In the genomic region with DNA sequence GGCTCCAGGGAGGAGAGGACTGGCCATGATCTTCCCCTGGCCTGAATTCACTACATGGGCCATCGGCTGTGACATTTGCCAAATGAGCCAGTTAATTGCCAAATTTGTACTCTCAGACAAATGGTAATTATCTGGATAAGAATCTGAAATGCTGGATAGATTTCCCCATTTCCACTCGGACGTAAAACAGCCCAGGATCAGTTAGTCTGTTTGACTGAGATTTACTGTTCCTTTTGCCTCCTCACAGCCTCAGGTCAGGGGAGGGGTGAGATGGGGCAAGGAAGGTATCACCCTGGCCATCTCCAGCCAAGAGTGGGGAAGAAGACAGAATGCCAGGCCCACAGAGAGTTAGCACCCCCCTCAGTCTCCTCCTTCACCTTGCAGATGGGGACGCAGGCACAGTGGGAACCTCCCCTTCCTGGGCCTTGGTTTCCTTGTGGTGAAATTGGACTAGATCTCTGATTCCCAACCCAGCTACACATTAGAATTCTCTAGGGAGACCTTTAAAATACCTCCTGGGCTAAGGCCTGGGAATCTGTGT, we compare ENCODE assay signal across 27 cellular contexts. TPM values are rescaled to one million over a fixed set of nuclear protein-coding genes. Genes with fewer than 3 reads are reported as not detected.
A peak's percentile ranks its signal among the peaks of the same experiment; 100 is the strongest.
DNase-seq lines count a peak whose midpoint lies in the region; ATAC-seq and TF ChIP-seq lines count a peak whose summit lies in the region.
"Had no signal": no experiment of that assay in that cellular context is flagged by ENCODE, and none has a peak within 500 bp of the region (broad histone marks: within the 10 kb centered on the region; RNA-seq: fewer than 3 reads in every experiment).

No MANE protein-coding gene starts in this region.

- no peaks in the 10 kb centered on the region for H3K27me3 ChIP-seq in vagina
- H3K27me3 ChIP-seq: colonic mucosa had no signal

- no peaks in the 10 kb centered on the region for H3K36me3 ChIP-seq in mucosa of descending colon (ENCODE audit: low read depth)
- peaks cover 0 to under 1% of the 10 kb centered on the region in 2 donors for H3K36me3 ChIP-seq in vagina
- H3K36me3 ChIP-seq: colonic mucosa had no signal

- no peak for ATAC-seq in activated naive CD8-positive, alpha-beta T cell treated with anti-CD3 and anti-CD28 coated beads, Interleukin-2, amount 10 ng/mL, durations not matched to agents 7 days and 5 days (ENCODE audit: low read depth)
- ATAC-seq in mucosa of descending colon (no peak), T-cell (replicated peaks in 1 of 4) (no peak)
- ATAC-seq: WTC11 had no signal

- H3K9me3 ChIP-seq in mucosa of descending colon (no peaks in the 10 kb centered on the region), vagina (no peaks in the 10 kb centered on the region)
- H3K9me3 ChIP-seq: colonic mucosa had no signal

- CTCF ChIA-PET in T-cell (lab: Charles Lee): no interaction called here

- DNase-seq in activated naive CD8-positive, alpha-beta T cell treated with anti-CD3 and anti-CD28 coated beads, Interleukin-2, amount 10 ng/mL, durations not matched to agents 7 days and 5 days: peak; percentile 12
- no peak for DNase-seq in activated naive CD8-positive, alpha-beta T cell treated with anti-CD3 and anti-CD28 coated beads for 36 hours
- DNase-seq in coronary artery (ENCODE audit: low spot score) (peak; percentile 53), mucosa of descending colon (peak in 2 of 3 donors; percentile 6 to 11), vagina (ENCODE audit: extremely low spot score in 2 of 2) (no peak), T-cell (no peak), NCI-H1092 (lab: John Stamatoyannopoulos, UW) (no peak), NOMO-1 treated with DMSO at 0.1 percent for 48 hours (lab: John Stamatoyannopoulos, UW; ENCODE audit: unreplicated experiment) (no peak)
- DNase-seq: activated CD4-positive, alpha-beta T cell treated with anti-CD3 and anti-CD28 coated beads, Interleukin-2, amount 50 U/mL, for 48 hours; activated effector memory CD4-positive, alpha-beta T cell treated with Interleukin-2 at 50 U/mL for 16 hours; activated T-cell treated with anti-CD3 and anti-CD28 coated beads for 4 hours; DMS79; GM23248; kidney glomerular epithelial cell; mesenchymal stem cell; MV-4-11; naive B cell; NCI-H187; NCI-H2171 treated with DMSO at 0.1 percent for 48 hours; nucleus accumbens; RPMI8226; stimulated activated CD4-positive, alpha-beta T cell treated with anti-CD3 and anti-CD28 coated beads, Interleukin-1b, Interleukin-23, amount 100 ng/mL, for 48 hours; T-helper 9 cell had no signal

- intact Hi-C loops in mucosa of descending colon (cut with DNase I, micrococcal nuclease) (no loop called here), vagina (cut with DNase I) (no loop called here)

- TF ChIP-seq CTCF in coronary artery (IDR thresholded peaks at IDR 0.05) (no peak), mucosa of descending colon (IDR thresholded peaks at IDR 0.05) (no peak), vagina (IDR thresholded peaks at IDR 0.05) (no peak)

- H3K9me3 Mint-ChIP-seq in activated naive CD8-positive, alpha-beta T cell treated with anti-CD3 and anti-CD28 coated beads, Interleukin-2, amount 10 ng/mL, durations not matched to agents 7 days and 5 days: no peaks in the 10 kb centered on the region
- H3K9me3 Mint-ChIP-seq in activated naive CD8-positive, alpha-beta T cell treated with anti-CD3 and anti-CD28 coated beads for 36 hours: no peaks in the 10 kb centered on the region
- no peaks in the 10 kb centered on the region for H3K9me3 Mint-ChIP-seq in T-cell
- H3K9me3 Mint-ChIP-seq: naive B cell, WTC11 had no signal

- H3K27me3 Mint-ChIP-seq in activated naive CD8-positive, alpha-beta T cell treated with anti-CD3 and anti-CD28 coated beads, Interleukin-2, amount 10 ng/mL, durations not matched to agents 7 days and 5 days: no peaks in the 10 kb centered on the region
- H3K27me3 Mint-ChIP-seq in activated naive CD8-positive, alpha-beta T cell treated with anti-CD3 and anti-CD28 coated beads for 36 hours: no peaks in the 10 kb centered on the region
- H3K27me3 Mint-ChIP-seq in T-cell: peaks cover 0 to 5% of the 10 kb centered on the region in 2 donors

- no peak overlapping the region for H3K27ac Mint-ChIP-seq in activated naive CD8-positive, alpha-beta T cell treated with anti-CD3 and anti-CD28 coated beads, Interleukin-2, amount 10 ng/mL, durations not matched to agents 7 days and 5 days
- H3K27ac Mint-ChIP-seq in activated naive CD8-positive, alpha-beta T cell treated with anti-CD3 and anti-CD28 coated beads for 36 hours: no peak overlapping the region
- no peak overlapping the region for H3K27ac Mint-ChIP-seq in T-cell
- H3K27ac Mint-ChIP-seq: WTC11 had no signal

- no peaks in the 10 kb centered on the region for H3K4me1 Mint-ChIP-seq in activated naive CD8-positive, alpha-beta T cell treated with anti-CD3 and anti-CD28 coated beads, Interleukin-2, amount 10 ng/mL, durations not matched to agents 7 days and 5 days
- H3K4me1 Mint-ChIP-seq in activated naive CD8-positive, alpha-beta T cell treated with anti-CD3 and anti-CD28 coated beads for 36 hours: no peaks in the 10 kb centered on the region
- H3K4me1 Mint-ChIP-seq in T-cell: no peaks in the 10 kb centered on the region
- H3K4me1 Mint-ChIP-seq: naive B cell had no signal

- H3K4me3 Mint-ChIP-seq in activated naive CD8-positive, alpha-beta T cell treated with anti-CD3 and anti-CD28 coated beads, Interleukin-2, amount 10 ng/mL, durations not matched to agents 7 days and 5 days: no peak overlapping the region
- H3K4me3 Mint-ChIP-seq in activated naive CD8-positive, alpha-beta T cell treated with anti-CD3 and anti-CD28 coated beads for 36 hours: no peak overlapping the region
- no peak overlapping the region for H3K4me3 Mint-ChIP-seq in T-cell
- H3K4me3 Mint-ChIP-seq: naive B cell, WTC11 had no signal

- no peaks in the 10 kb centered on the region for H3K36me3 Mint-ChIP-seq in activated naive CD8-positive, alpha-beta T cell treated with anti-CD3 and anti-CD28 coated beads, Interleukin-2, amount 10 ng/mL, durations not matched to agents 7 days and 5 days
- no peaks in the 10 kb centered on the region for H3K36me3 Mint-ChIP-seq in activated naive CD8-positive, alpha-beta T cell treated with anti-CD3 and anti-CD28 coated beads for 36 hours
- H3K36me3 Mint-ChIP-seq in T-cell: no peaks in the 10 kb centered on the region
- H3K36me3 Mint-ChIP-seq: naive B cell, WTC11 had no signal

- no peak for TF ChIP-seq POLR2A in vagina (IDR thresholded peaks at IDR 0.05)

- H3K27ac ChIP-seq in coronary artery (no peak overlapping the region), vagina (peak overlapping the region; percentile 89)
- H3K27ac ChIP-seq: colonic mucosa, GM23248, KMS-11 had no signal

- H3K4me1 ChIP-seq in mucosa of descending colon (ENCODE audit: low read depth): peaks cover 13% of the 10 kb centered on the region
- peaks cover 29% of the 10 kb centered on the region for H3K4me1 ChIP-seq in vagina
- H3K4me1 ChIP-seq: colonic mucosa had no signal

- no peak overlapping the region for H3K4me3 ChIP-seq in coronary artery
- H3K4me3 ChIP-seq in mucosa of descending colon: no peak overlapping the region
- peak overlapping the region; percentile 9 to 51 for H3K4me3 ChIP-seq in vagina
- H3K4me3 ChIP-seq: colonic mucosa, GM23248 had no signal

- POLR2A ChIA-PET in activated naive CD8-positive, alpha-beta T cell treated with anti-CD3 and anti-CD28 coated beads, Interleukin-2, amount 10 ng/mL, durations not matched to agents 7 days and 5 days (lab: Charles Lee): no interaction called here
- POLR2A ChIA-PET in T-cell (lab: Charles Lee): no interaction called here

RNA-seq across cellular contexts. Expression of a gene that starts 5.2 kb away (rescaled TPM):
- not detected for total RNA-seq in activated naive CD8-positive, alpha-beta T cell treated with anti-CD3 and anti-CD28 coated beads, Interleukin-2, amount 10 ng/mL, durations not matched to agents 7 days and 5 days
- not detected for total RNA-seq in activated naive CD8-positive, alpha-beta T cell treated with anti-CD3 and anti-CD28 coated beads for 36 hours
- total RNA-seq in mucosa of descending colon (1 to 10 TPM; 4.0 to 6.3 (median 5.4) TPM), vagina (729 TPM), T-cell (not detected)
- total RNA-seq: glomerular endothelial cell, GM23248 had no signal

Comparison
In these comparisons a context has a peak if more than half of its experiments do, and no peak if none do; other contexts are left out.
1. DNase-seq: peak in activated naive CD8-positive, alpha-beta T cell treated with anti-CD3 and anti-CD28 coated beads, Interleukin-2, amount 10 ng/mL, durations not matched to agents 7 days and 5 days (single experiment), coronary artery (single experiment) and mucosa of descending colon (2 of 3); none in activated naive CD8-positive, alpha-beta T cell treated with anti-CD3 and anti-CD28 coated beads for 36 hours (single experiment), vagina (0 of 2), T-cell (0 of 34), NCI-H1092 (single experiment) and NOMO-1 treated with DMSO at 0.1 percent for 48 hours (single experiment).
2. H3K4me3 ChIP-seq: peak in vagina (2 of 2); none in coronary artery (single experiment) and mucosa of descending colon (single experiment).
3. RNA of a gene that starts 5.2 kb away (total RNA-seq): 729 TPM in vagina (single experiment); 4.0 to 6.3 TPM in mucosa of descending colon, not detected in activated naive CD8-positive, alpha-beta T cell treated with anti-CD3 and anti-CD28 coated beads, Interleukin-2, amount 10 ng/mL, durations not matched to agents 7 days and 5 days, not detected in activated naive CD8-positive, alpha-beta T cell treated with anti-CD3 and anti-CD28 coated beads for 36 hours and not detected in T-cell; every median in the first group is over 10 times any median in the second.